Comparison of ENCODE assay signal across 1 cellular context in genomic region chr4:3416821-3417221, GRCh38.
TF ChIP-seq lines count a peak whose summit lies in the region.

No MANE protein-coding gene starts in this region.

TF ChIP-seq in WTC11, 78 proteins besides CTCF, POLR2A, EP300 and RAD21 (continued from another document):
- TF ChIP-seq ATF2 (CRISPR knock-in tag; IDR thresholded peaks at IDR 0.05; ENCODE audit: borderline replicate concordance, low read depth) (no peak), FOXJ3 (CRISPR knock-in tag; IDR thresholded peaks at IDR 0.05; ENCODE audit: borderline replicate concordance) (no peak), ZNF396 (CRISPR knock-in tag; IDR thresholded peaks at IDR 0.05; ENCODE audit: borderline replicate concordance) (no peak), ZNF263 (CRISPR knock-in tag; IDR thresholded peaks at IDR 0.05; ENCODE audit: low read depth) (no peak), NFATC4 (CRISPR knock-in tag; IDR thresholded peaks at IDR 0.05) (no peak), MLX (CRISPR knock-in tag; IDR thresholded peaks at IDR 0.05) (no peak), SOX15 (CRISPR knock-in tag; IDR thresholded peaks at IDR 0.05) (no peak)
